ENCODE assay signal across 22 cellular contexts in the genomic region with DNA sequence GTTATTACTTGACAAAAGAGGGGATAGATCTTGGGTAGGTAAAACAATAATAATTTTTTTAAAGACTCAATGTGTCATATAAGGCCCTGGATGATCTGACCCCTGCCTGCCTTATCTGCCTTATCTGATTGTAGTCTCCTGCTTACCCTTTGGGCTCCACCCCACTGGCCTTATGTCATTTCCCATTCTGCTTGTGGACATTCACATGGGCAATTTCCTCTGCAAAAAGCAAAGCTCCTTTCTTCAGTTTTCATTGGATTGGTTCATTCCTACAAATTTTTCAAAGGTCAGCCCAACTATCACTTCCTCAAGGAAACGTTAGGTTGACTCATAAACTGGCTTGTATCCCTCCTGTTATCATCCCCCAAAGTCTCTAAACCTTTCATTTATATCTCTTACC. TPM values are rescaled to one million over a fixed set of nuclear protein-coding genes. Genes with fewer than 3 reads are reported as not detected.
DNase-seq lines count a peak whose midpoint lies in the region; FAIRE-seq and TF ChIP-seq lines count a peak whose summit lies in the region.
"Had no signal": no experiment of that assay in that cellular context is flagged by ENCODE, and none has a peak within 500 bp of the region (broad histone marks: within the 10 kb centered on the region; RNA-seq: fewer than 3 reads in every experiment).

No MANE protein-coding gene starts in this region.

- TF ChIP-seq CTCF in endothelial cell of umbilical vein (IDR thresholded peaks at IDR 0.05; ENCODE audit: extremely low read depth in 1 of 2, insufficient read depth in 1 of 2, low read depth in 1 of 2, low read length in 2 of 2) (no peak), GM10248 (IDR thresholded peaks at IDR 0.05; ENCODE audit: control extremely low read depth, extremely low read depth, low read depth, missing control alignments) (no peak), lower leg skin (IDR thresholded peaks at IDR 0.05) (no peak)

- dilution Hi-C loops in endothelial cell of umbilical vein (cut with MboI; ENCODE audit: extremely low pct_ligation_motif_present, low sequenced_read_pairs), result no loop called here

- no peaks in the 10 kb centered on the region for H4K20me1 ChIP-seq in endothelial cell of umbilical vein (replicated peaks; ENCODE audit: control insufficient read depth, extremely low read depth, insufficient read depth, low read length)

- FAIRE-seq in endothelial cell of umbilical vein (lab: Jason Lieb, UNC), result no peak
- FAIRE-seq: A549, H54, HTR-8/SVneo, K562 had no signal

- CTCF ChIA-PET in endothelial cell of umbilical vein (lab: Charles Lee), result interaction anchor here (1.0 to 2.4 kb wide), 3 partner anchors 9 to 585 kb away, joined by 3 to 16 read pairs (median 4); partner anchors contain the start of gene PPA2
- CTCF ChIA-PET in GM10248 (lab: Yijun Ruan, JAX), result interaction anchor here (1.2 to 2.1 kb wide), 5 partner anchors 9 to 214 kb away, joined by 3 to 13 read pairs (median 6); no protein-coding TSS in a partner anchor

- H3K36me3 ChIP-seq in endothelial cell of umbilical vein (ENCODE audit: control insufficient read depth in 2 of 2, extremely low read depth in 1 of 2, insufficient read depth in 2 of 2, low read length in 2 of 2), result no peaks in the 10 kb centered on the region

- BruUV-seq in endothelial cell of umbilical vein (replicated peaks; lab: Mats Ljungman, UMichigan), result no TSS peak

- H3K27ac ChIP-seq in endothelial cell of umbilical vein (ENCODE audit: insufficient read depth, low read depth, low read length), result no peak overlapping the region
- H3K27ac ChIP-seq: A549, C4-2B, HL-60 had no signal

- WGBS in lower leg skin, 2 donors, result 58 to 69% methylated on average over 1 of the region's 1 CpG

- H3K79me2 ChIP-seq in endothelial cell of umbilical vein (ENCODE audit: control insufficient read depth, insufficient read depth, low read length), result no peaks in the 10 kb centered on the region

- no peaks in the 10 kb centered on the region for H3K9me1 ChIP-seq in endothelial cell of umbilical vein (replicated peaks; ENCODE audit: control insufficient read depth, extremely low read depth, insufficient read depth, low read length)

- TF ChIP-seq POLR2A in endothelial cell of umbilical vein (IDR thresholded peaks at IDR 0.05; ENCODE audit: low read depth, low read length) (no peak), lower leg skin (IDR thresholded peaks at IDR 0.05) (no peak)

- H2AFZ ChIP-seq in endothelial cell of umbilical vein (ENCODE audit: low read depth, low read length), result no peak overlapping the region
- H2AFZ ChIP-seq: GM23338 had no signal

- POLR2A ChIA-PET in endothelial cell of umbilical vein (lab: Charles Lee) (no interaction called here), GM10248 (lab: Yijun Ruan, JAX) (no interaction called here)

- no peak overlapping the region for H3K9ac ChIP-seq in endothelial cell of umbilical vein (replicated peaks; ENCODE audit: extremely low read depth, insufficient read depth, low read length)

- H3K9me3 ChIP-seq in endothelial cell of umbilical vein (replicated peaks; ENCODE audit: control insufficient read depth, insufficient read depth, low read length), result no peaks in the 10 kb centered on the region
- H3K9me3 ChIP-seq: A549 had no signal

- no peak overlapping the region for H3K4me2 ChIP-seq in endothelial cell of umbilical vein (ENCODE audit: insufficient read depth, low read length)
- H3K4me2 ChIP-seq: A549, GM23338 had no signal

- intact Hi-C loops in endothelial cell of umbilical vein (cut with micrococcal nuclease), result no loop called here
- intact Hi-C loops in lower leg skin (cut with DNase I; ENCODE audit: low total_unique reads), result no loop called here

- peaks cover 3% of the 10 kb centered on the region for H3K4me1 ChIP-seq in endothelial cell of umbilical vein (ENCODE audit: control insufficient read depth, extremely low read depth, insufficient read depth, low read length)
- H3K4me1 ChIP-seq: A549 had no signal

- H3K4me3 ChIP-seq in endothelial cell of umbilical vein (replicated peaks in 1 of 3; ENCODE audit: insufficient read depth in 1 of 3, low read depth in 1 of 3, low read length in 3 of 3) (no peak overlapping the region), lower leg skin (ENCODE audit: low read depth, poor library complexity, severe bottlenecking) (no peak overlapping the region)
- H3K4me3 ChIP-seq: A549, GM23338, K562 had no signal

- H3K27me3 ChIP-seq in endothelial cell of umbilical vein (ENCODE audit: control insufficient read depth in 2 of 2, insufficient read depth in 2 of 2, low read length in 2 of 2), result no peaks in the 10 kb centered on the region

- DNase-seq in CD1c-positive myeloid dendritic cell (ENCODE audit: extremely low spot score) (peak; percentile 60), M059J (ENCODE audit: low read depth) (peak; percentile 55), endothelial cell of umbilical vein (ENCODE audit: low read depth, low spot score) (peak; percentile 17), NCI-H510A (lab: John Stamatoyannopoulos, UW) (no peak), GM10248 (ENCODE audit: extremely low spot score) (no peak), lower leg skin (ENCODE audit: low spot score in 2 of 2) (no peak), mesenteric fat pad (ENCODE audit: low spot score) (no peak)
- DNase-seq: AML-193; CD8-positive, alpha-beta T cell; DMS 273 treated with DMSO at 0.1 percent for 48 hours; DMS53; DND-41; EL; HCEC 1CT; IMR-90 had no signal

TF ChIP-seq in endothelial cell of umbilical vein, 7 proteins besides CTCF, POLR2A, EP300 and RAD21:
- TF ChIP-seq FOS (IDR thresholded peaks at IDR 0.05; ENCODE audit: borderline replicate concordance, insufficient read depth, low read length) (peak; percentile 24), POLR2AphosphoS5 (IDR thresholded peaks at IDR 0.05; ENCODE audit: insufficient read depth, low read depth, low read length) (no peak), EZH2 (IDR thresholded peaks at IDR 0.05; ENCODE audit: borderline replicate concordance, low read depth, low read length, severe bottlenecking) (no peak), JUN (IDR thresholded peaks at IDR 0.05; ENCODE audit: borderline replicate concordance, insufficient read depth, insufficient read length, low read depth) (no peak), GATA2 (IDR thresholded peaks at IDR 0.05; ENCODE audit: insufficient read depth, insufficient read length, low read depth, low read length) (peak; percentile 91), MYC (IDR thresholded peaks at IDR 0.05; ENCODE audit: low read depth, low read length) (no peak)

RNA-seq across cellular contexts. Expression of gene TET2, which starts 15.7 kb away (rescaled TPM):
- 6.9 and 8.9 TPM in 2 replicates for total RNA-seq in M059J (2014; rRNA removed; shearing (Covaris generic))
- total RNA-seq in endothelial cell of umbilical vein (17.5 and 19.8 TPM in 2 replicates), lower leg skin (10 to 100 TPM; 31.0 to 36.0 (median 32.8) TPM), mesenteric fat pad (23.9 TPM)
- polyA plus RNA-seq in endothelial cell of umbilical vein, result 4.7 and 4.8 TPM in 2 replicates
- polyA plus RNA-seq in endothelial cell of umbilical vein (2011; cell fraction: cytosol; rRNA removed), result 5.1 and 5.3 TPM in 2 replicates
- polyA plus RNA-seq in endothelial cell of umbilical vein (2011; cell fraction: nucleus; rRNA removed), result 24.8 and 26.3 TPM in 2 replicates
- polyA plus RNA-seq in endothelial cell of umbilical vein (2012), result 5.3 and 7.7 TPM in 2 replicates
- 28.4 and 40.4 TPM in 2 replicates for polyA minus RNA-seq in endothelial cell of umbilical vein
- polyA minus RNA-seq in endothelial cell of umbilical vein (2011; cell fraction: cytosol; rRNA and poly(A)+ RNA removed), result 7.4 TPM
- polyA minus RNA-seq in endothelial cell of umbilical vein (2011; cell fraction: nucleus; rRNA and poly(A)+ RNA removed), result 96.0 and 115 TPM in 2 replicates

Comparison
In these comparisons a context has a peak if more than half of its experiments do, and no peak if none do; other contexts are left out.
1. DNase-seq: peak in CD1c-positive myeloid dendritic cell (single experiment), M059J (single experiment) and endothelial cell of umbilical vein (single experiment); none in NCI-H510A (single experiment), GM10248 (single experiment), lower leg skin (0 of 2) and mesenteric fat pad (single experiment).